In the genomic region with DNA sequence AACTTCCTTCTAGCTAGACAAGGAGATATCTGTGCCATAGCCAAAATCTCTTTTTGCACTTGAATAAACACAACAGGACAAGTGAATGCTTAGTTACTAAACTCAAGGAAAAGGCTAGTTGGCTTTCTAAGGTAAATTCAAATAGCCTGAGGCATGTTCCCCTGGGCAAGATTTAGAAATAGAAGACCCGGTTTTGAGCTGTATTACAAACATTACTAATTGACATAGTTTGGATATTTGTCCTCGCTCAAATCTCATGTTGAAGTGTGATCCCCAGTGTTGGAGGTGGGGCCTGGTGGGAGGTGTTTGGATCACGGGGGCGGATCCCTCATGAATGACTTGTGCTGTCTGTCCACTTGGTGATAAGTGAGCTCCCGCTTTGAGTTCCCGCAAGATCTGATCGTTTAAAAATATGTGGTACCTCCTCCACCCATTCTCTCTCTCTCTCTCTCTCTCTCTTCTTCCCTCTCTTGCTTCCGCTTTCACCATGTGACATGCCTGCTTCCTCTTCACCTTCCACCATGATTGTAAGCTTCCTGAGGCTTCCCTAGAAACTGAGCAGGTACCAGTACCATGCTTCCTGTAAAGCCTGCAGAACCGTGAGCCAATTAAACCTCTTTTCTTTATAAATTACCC, we compare ENCODE assay signal across 32 cellular contexts.
"Had no signal": no experiment of that assay in that cellular context is flagged by ENCODE, and none has a peak within 500 bp of the region (broad histone marks: within the 10 kb centered on the region; RNA-seq: fewer than 3 reads in every experiment).

No MANE protein-coding gene starts in this region.

- H3K9me3 Mint-ChIP-seq: activated B cell treated with CpG ODN at 0.5 μM for 24 hours; activated CD8-positive, alpha-beta T cell treated with anti-CD3 and anti-CD28 coated beads for 36 hours; activated naive CD4-positive, alpha-beta T cell treated with anti-CD3 and anti-CD28 coated beads, Interleukin-2, amount 50 U/mL, for 24 hours; activated naive CD8-positive, alpha-beta T cell treated with anti-CD3 and anti-CD28 coated beads, Interleukin-2, amount 50 U/mL, for 24 hours; activated T-helper 2 cell treated with anti-CD3 and anti-CD28 coated beads, Interferon-gamma antibody, Interleukin-2, Interleukin-4, amounts not matched to agents 10 μg/mL and 5 μg/mL and 100 μg/mL, durations not matched to agents 14 hours and 24 hours and 36 hours; immature natural killer cell; neural crest cell had no signal

- H3K27ac ChIP-seq: heart left ventricle, parathyroid adenoma, psoas muscle, sigmoid colon, suprapubic skin, tibial nerve had no signal

- H3K9me3 ChIP-seq: heart left ventricle, psoas muscle, sigmoid colon, suprapubic skin, tibial nerve had no signal

- H3K4me1 ChIP-seq: parathyroid adenoma, psoas muscle had no signal

- H3K4me3 Mint-ChIP-seq: activated B cell treated with CpG ODN at 0.5 μM for 24 hours; activated CD8-positive, alpha-beta T cell treated with anti-CD3 and anti-CD28 coated beads for 36 hours; activated naive CD4-positive, alpha-beta T cell treated with anti-CD3 and anti-CD28 coated beads, Interleukin-2, amount 50 U/mL, for 24 hours; activated naive CD8-positive, alpha-beta T cell treated with anti-CD3 and anti-CD28 coated beads, Interleukin-2, amount 50 U/mL, for 24 hours; immature natural killer cell; memory B cell; naive thymus-derived CD4-positive, alpha-beta T cell; stimulated activated naive B cell treated with anti-CD40 and anti-IgM and Interleukin-4, amounts not matched to agents 10 μg/mL and 1 μg/mL and 100 μg/mL, for 72 hours had no signal

- H3K9ac ChIP-seq: parathyroid adenoma had no signal

- H3K36me3 ChIP-seq: heart left ventricle, sigmoid colon, suprapubic skin, tibial nerve had no signal

- ATAC-seq: activated CD8-positive, alpha-beta T cell treated with anti-CD3 and anti-CD28 coated beads for 36 hours; activated naive CD8-positive, alpha-beta T cell treated with anti-CD3 and anti-CD28 coated beads, Interleukin-2, amount 50 U/mL, for 24 hours; heart left ventricle; naive thymus-derived CD4-positive, alpha-beta T cell; psoas muscle; stimulated activated naive B cell treated with anti-CD40 and anti-IgM and Interleukin-4, amounts not matched to agents 10 μg/mL and 1 μg/mL and 100 μg/mL, for 72 hours had no signal

- H3K4me3 ChIP-seq: heart left ventricle, psoas muscle, sigmoid colon, suprapubic skin, tibial nerve had no signal

- FAIRE-seq: colon, endometrium, small intestine, urothelium cell line had no signal

- DNase-seq: activated B cell treated with CpG ODN at 0.5 μM for 24 hours; activated CD4-positive, alpha-beta T cell treated with anti-CD3 and anti-CD28 coated beads, Interleukin-2, amount 50 U/mL, for 1 hour; activated CD8-positive, alpha-beta T cell treated with anti-CD3 and anti-CD28 coated beads for 36 hours; activated naive CD8-positive, alpha-beta T cell treated with anti-CD3 and anti-CD28 coated beads, Interleukin-2, amount 50 U/mL, for 24 hours; activated T-cell treated with anti-CD3 and anti-CD28 coated beads, Interleukin-2, amount 50 U/mL, for 48 hours; amygdala; dermis blood vessel endothelial cell; effector CD4-positive, alpha-beta T cell; heart left ventricle; hypothalamus; immature natural killer cell; midbrain; naive thymus-derived CD4-positive, alpha-beta T cell; occipital lobe; psoas muscle; sigmoid colon; small intestine; stimulated activated CD4-positive, alpha-beta T cell treated with anti-CD3 and anti-CD28 coated beads, Interleukin-1b, Interleukin-23, amount 100 ng/mL, for 48 hours; stimulated activated CD4-positive, alpha-beta T cell treated with anti-CD3 and anti-CD28 coated beads, Interleukin-4, amount 100 ng/mL, for 4 hours; stimulated activated CD8-positive, alpha-beta memory T cell treated with anti-CD3 and anti-CD28 coated beads, Interleukin-4, amount 100 ng/mL, for 48 hours; stimulated activated naive B cell treated with anti-CD40 and anti-IgM and Interleukin-4, amounts not matched to agents 10 μg/mL and 1 μg/mL and 100 μg/mL, for 72 hours; T-helper 2 cell had no signal

- H3K79me2 ChIP-seq: parathyroid adenoma had no signal

- H3K27ac Mint-ChIP-seq: activated B cell treated with CpG ODN at 0.5 μM for 24 hours; activated CD8-positive, alpha-beta T cell treated with anti-CD3 and anti-CD28 coated beads for 36 hours; activated naive CD8-positive, alpha-beta T cell treated with anti-CD3 and anti-CD28 coated beads, Interleukin-2, amount 50 U/mL, for 24 hours; activated T-helper 2 cell treated with anti-CD3 and anti-CD28 coated beads, Interferon-gamma antibody, Interleukin-2, Interleukin-4, amounts not matched to agents 10 μg/mL and 5 μg/mL and 100 μg/mL, durations not matched to agents 14 hours and 24 hours and 36 hours; immature natural killer cell; memory B cell; naive thymus-derived CD4-positive, alpha-beta T cell; stimulated activated naive B cell treated with anti-CD40 and anti-IgM and Interleukin-4, amounts not matched to agents 10 μg/mL and 1 μg/mL and 100 μg/mL, for 72 hours had no signal

- H3K27me3 Mint-ChIP-seq: activated B cell treated with CpG ODN at 0.5 μM for 24 hours; activated CD8-positive, alpha-beta T cell treated with anti-CD3 and anti-CD28 coated beads for 36 hours; activated naive CD4-positive, alpha-beta T cell treated with anti-CD3 and anti-CD28 coated beads, Interleukin-2, amount 50 U/mL, for 24 hours; activated naive CD8-positive, alpha-beta T cell treated with anti-CD3 and anti-CD28 coated beads, Interleukin-2, amount 50 U/mL, for 24 hours; memory B cell; naive thymus-derived CD4-positive, alpha-beta T cell; stimulated activated naive B cell treated with anti-CD40 and anti-IgM and Interleukin-4, amounts not matched to agents 10 μg/mL and 1 μg/mL and 100 μg/mL, for 72 hours had no signal

- H3K27me3 ChIP-seq: heart left ventricle, sigmoid colon, suprapubic skin, tibial nerve had no signal

- H2AFZ ChIP-seq: parathyroid adenoma had no signal
